Comparison of ENCODE assay signal across 29 cellular contexts in the genomic region with DNA sequence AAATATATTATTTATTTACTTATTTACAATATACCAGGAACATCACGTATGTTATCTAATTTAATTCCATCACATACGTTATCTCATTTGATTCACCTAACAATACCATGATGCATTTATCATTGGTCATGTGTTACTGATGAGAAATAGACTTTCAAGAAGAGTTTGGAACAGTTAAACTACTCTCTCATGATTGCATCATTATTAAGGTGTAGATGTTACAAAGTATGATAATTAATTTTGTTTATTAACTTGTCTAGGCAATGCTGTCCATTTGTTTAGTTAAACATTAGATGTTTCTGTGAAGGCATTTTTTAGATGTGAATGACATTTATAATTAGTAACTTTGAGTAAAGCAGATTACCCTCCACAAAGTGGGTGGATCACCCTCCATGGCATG. TPM values are rescaled to one million over a fixed set of nuclear protein-coding genes. Genes with fewer than 3 reads are reported as not detected.
"Had no signal": no experiment of that assay in that cellular context is flagged by ENCODE, and none has a peak within 500 bp of the region (broad histone marks: within the 10 kb centered on the region; RNA-seq: fewer than 3 reads in every experiment).

No MANE protein-coding gene starts in this region.

- H3K4me2 ChIP-seq: neural progenitor cell, smooth muscle cell had no signal

- ATAC-seq: naive thymus-derived CD4-positive, alpha-beta T cell; natural killer cell; pancreas; right cardiac atrium; sciatic nerve; stimulated activated memory B cell treated with anti-CD40 and anti-IgM and Interleukin-4, amounts not matched to agents 10 μg/mL and 1 μg/mL and 100 μg/mL, for 72 hours; stimulated activated naive CD8-positive, alpha-beta T cell treated with anti-CD3 and anti-CD28 coated beads, Interleukin-15, amount 100 ng/mL, for 72 hours; stimulated activated naive CD8-positive, alpha-beta T cell treated with anti-CD3 and anti-CD28 coated beads, Interleukin-15, Interleukin-2, amounts not matched to agents 100 U/mL and 50 U/mL, for 24 hours; upper lobe of right lung had no signal

- H3K4me1 ChIP-seq: neural progenitor cell, pancreas, prostate gland, spleen, suprapubic skin, testis, tibial artery, transverse colon, upper lobe of right lung, uterus had no signal

- H3K36me3 ChIP-seq: neural progenitor cell, neutrophil, pancreas, prostate gland, spleen, suprapubic skin, tibial artery, transverse colon, upper lobe of right lung, uterus had no signal

- H3K27me3 ChIP-seq: neural progenitor cell, neutrophil, pancreas, spleen, suprapubic skin, testis, tibial artery, transverse colon, upper lobe of right lung, uterus had no signal

- H3K9me3 ChIP-seq: neutrophil, pancreas, prostate gland, suprapubic skin, testis, tibial artery, transverse colon, upper lobe of right lung, uterus had no signal

- H2AFZ ChIP-seq: neural progenitor cell had no signal

- H3K9ac ChIP-seq: neural progenitor cell had no signal

- H3K27ac ChIP-seq: neural progenitor cell, neutrophil, pancreas, prostate gland, skin epidermis, spleen, suprapubic skin, testis, tibial artery, transverse colon, upper lobe of right lung, uterus had no signal

- DNase-seq: naive thymus-derived CD4-positive, alpha-beta T cell; natural killer cell; nucleus accumbens; pancreas; right cardiac atrium; spleen; stimulated activated CD4-positive, alpha-beta T cell treated with anti-CD3 and anti-CD28 coated beads, Interleukin-12 subunit alpha, Interleukin-12 subunit beta, amount 100 ng/mL, for 4 hours; stimulated activated CD4-positive, alpha-beta T cell treated with anti-CD3 and anti-CD28 coated beads, Interleukin-1b, Interleukin-23, amount 100 ng/mL, for 48 hours; stimulated activated CD4-positive, alpha-beta T cell treated with anti-CD3 and anti-CD28 coated beads, Interleukin-4, amount 100 ng/mL, for 1 hour; stimulated activated CD4-positive, alpha-beta T cell treated with anti-CD3 and anti-CD28 coated beads, Interleukin-4, amount 100 ng/mL, for 4 hours; stimulated activated CD8-positive, alpha-beta memory T cell treated with anti-CD3 and anti-CD28 coated beads, Interleukin-4, amount 100 ng/mL, for 48 hours; stimulated activated naive CD4-positive, alpha-beta T cell; stimulated activated naive CD8-positive, alpha-beta T cell treated with anti-CD3 and anti-CD28 coated beads, Interleukin-15, amount 100 ng/mL, for 72 hours; stimulated activated naive CD8-positive, alpha-beta T cell treated with anti-CD3 and anti-CD28 coated beads, Interleukin-15, Interleukin-2, amounts not matched to agents 100 U/mL and 50 U/mL, for 24 hours; substantia nigra; testis; tibial artery; transverse colon; upper lobe of right lung; uterus had no signal

- H3K4me3 ChIP-seq: neural progenitor cell, pancreas, prostate gland, skin epidermis, smooth muscle cell, spleen, suprapubic skin, testis, tibial artery, transverse colon, upper lobe of right lung, uterus had no signal

RNA-seq across cellular contexts. Expression of a gene that starts 32.0 kb away (rescaled TPM):
- total RNA-seq: naive thymus-derived CD4-positive, alpha-beta T cell; natural killer cell; pancreas; pulmonary artery endothelial cell; smooth muscle cell had no signal
- polyA plus RNA-seq: naive thymus-derived CD4-positive, alpha-beta T cell; smooth muscle cell had no signal
